In genomic region chr9:24986331-24986730, GRCh38 we compare ENCODE assay signal across 18 cellular contexts.
DNase-seq lines count a peak whose midpoint lies in the region; ATAC-seq, FAIRE-seq and TF ChIP-seq lines count a peak whose summit lies in the region.
"Had no signal": no experiment of that assay in that cellular context is flagged by ENCODE, and none has a peak within 500 bp of the region (broad histone marks: within the 10 kb centered on the region; RNA-seq: fewer than 3 reads in every experiment).

No MANE protein-coding gene starts in this region.

- H3K36me3 Mint-ChIP-seq in natural killer cell: peaks cover 22% of the 10 kb centered on the region

- TF ChIP-seq POLR2A in GM12878 (IDR thresholded peaks at IDR 0.05; ENCODE audit: low read depth, low read length): no peak

- WGBS in GM12878 (ENCODE audit: insufficient coverage, insufficient replicate concordance, low lambda C conversion rate, missing lambda C conversion rate): 8% methylated on average over 3 of the region's 3 CpGs

- SMC1A ChIA-PET in GM12878 (lab: Charles Lee; ENCODE audit: uncharacterized antibody, unreplicated experiment): no interaction called here

- H3K4me1 ChIP-seq in GM12878 (ENCODE audit: control insufficient read depth, insufficient read depth, low read length): no peaks in the 10 kb centered on the region
- H3K4me1 ChIP-seq: A549, Caco-2, HAP-1 had no signal

- TF ChIP-seq CTCF in GM12878 (IDR thresholded peaks at IDR 0.05 in 2 of 3, conservative IDR thresholded peaks at IDR 0.05 in 1 of 3; ENCODE audit: control insufficient read depth in 2 of 3, extremely low read depth in 1 of 3, insufficient read depth in 1 of 3, low read depth in 3 of 3, low read length in 3 of 3): no peak
- TF ChIP-seq CTCF in natural killer cell (IDR thresholded peaks at IDR 0.05): no peak

- H3K27ac ChIP-seq in GM12878 (ENCODE audit: control insufficient read depth, insufficient read depth): no peak overlapping the region
- H3K27ac ChIP-seq: A549 had no signal

- FAIRE-seq in GM12878 (lab: Jason Lieb, UNC): no peak
- FAIRE-seq: G401.6 had no signal

- H3K79me2 ChIP-seq in GM12878 (ENCODE audit: control insufficient read depth, insufficient read depth, low read length): no peaks in the 10 kb centered on the region

- H3K9ac ChIP-seq in GM12878 (ENCODE audit: control insufficient read depth, insufficient read depth, low read length): no peak overlapping the region

- no peaks in the 10 kb centered on the region for H3K4me1 Mint-ChIP-seq in natural killer cell

- peaks cover 14 to 25% of the 10 kb centered on the region in 2 donors for H3K9me3 Mint-ChIP-seq in natural killer cell

- no peak overlapping the region for H3K4me3 Mint-ChIP-seq in natural killer cell
- H3K4me3 Mint-ChIP-seq: CD4-positive, alpha-beta T cell had no signal

- H3K4me2 ChIP-seq in GM12878 (ENCODE audit: control insufficient read depth, insufficient read depth): no peak overlapping the region
- H3K4me2 ChIP-seq: A549 had no signal

- DNase-seq in A172 (ENCODE audit: low spot score) (peak; percentile 6), GM12878 (ENCODE audit: low read depth, low spot score) (no peak), left kidney (ENCODE audit: low read depth, low spot score) (peak; percentile 54), posterior vena cava (ENCODE audit: low spot score) (no peak), natural killer cell (no peak), NCI-H1092 (lab: John Stamatoyannopoulos, UW) (no peak)
- DNase-seq: Caco-2; CD4-positive, alpha-beta T cell; NCI-H1105 treated with DMSO at 0.1 percent for 48 hours; NCI-H1694; NCI-H2081 treated with DMSO at 0.1 percent for 48 hours; NCI-H748 treated with DMSO at 0.1 percent for 48 hours; RPMI8226; SHP77 treated with DMSO at 0.1 percent for 48 hours had no signal

- no TSS peak for BruUV-seq in GM12878 (replicated peaks; lab: Mats Ljungman, UMichigan)

- RAD21 ChIA-PET in GM12878 (lab: Charles Lee; ENCODE audit: unreplicated experiment): no interaction called here

- H3K27me3 Mint-ChIP-seq in natural killer cell (ENCODE audit: low read depth in 2 of 2): no peaks in the 10 kb centered on the region
- H3K27me3 Mint-ChIP-seq: CD4-positive, alpha-beta T cell had no signal

- no peak overlapping the region for H3K27ac Mint-ChIP-seq in natural killer cell
- H3K27ac Mint-ChIP-seq: CD4-positive, alpha-beta T cell had no signal

- TF ChIP-seq EP300 in Ishikawa (IDR thresholded peaks at IDR 0.05; ENCODE audit: borderline replicate concordance): no peak
- no peak for TF ChIP-seq EP300 in GM12878 (IDR thresholded peaks at IDR 0.05; ENCODE audit: borderline replicate concordance in 1 of 2, control insufficient read depth in 1 of 2, low read depth in 2 of 2, low read length in 2 of 2)

- H2AFZ ChIP-seq in GM12878 (ENCODE audit: control insufficient read depth, low read depth, low read length): no peak overlapping the region

- POLR2A ChIA-PET in GM12878 (lab: Charles Lee): no interaction called here

- no peaks in the 10 kb centered on the region for H4K20me1 ChIP-seq in GM12878 (ENCODE audit: control insufficient read depth, insufficient read depth)

- in situ Hi-C loops in GM12878 (cut with MboI): no loop called here

- no peaks in the 10 kb centered on the region for H3K36me3 ChIP-seq in GM12878 (ENCODE audit: control insufficient read depth in 2 of 2, insufficient read depth in 2 of 2, low read length in 1 of 2)
- H3K36me3 ChIP-seq: HAP-1 had no signal

- H3K27me3 ChIP-seq in GM12878 (replicated peaks in 1 of 2; ENCODE audit: control insufficient read depth in 2 of 2, insufficient read depth in 2 of 2, low read length in 1 of 2): no peaks in the 10 kb centered on the region

- no peaks in the 10 kb centered on the region for H3K9me3 ChIP-seq in GM12878 (replicated peaks; ENCODE audit: control insufficient read depth, insufficient read depth, low read length)
- H3K9me3 ChIP-seq: A549, Caco-2, HAP-1 had no signal

- CTCF ChIA-PET in GM12878 (lab: Yijun Ruan, JAX): interaction anchor here (0.5 kb wide), 1 partner anchor 553 kb away, joined by 5 read pairs; no protein-coding TSS in a partner anchor

- TF ChIP-seq RAD21 in Ishikawa (IDR thresholded peaks at IDR 0.05; ENCODE audit: low read depth) (no peak), GM12878 (IDR thresholded peaks at IDR 0.05; ENCODE audit: insufficient read depth, low read depth, low read length) (no peak)

- H3K4me3 ChIP-seq in GM12878: no peak overlapping the region
- H3K4me3 ChIP-seq: A549, HAP-1 had no signal

- no peak for ATAC-seq in GM12878
- ATAC-seq in natural killer cell: no peak
- ATAC-seq: A549 had no signal

- intact Hi-C loops in GM12878 (cut with micrococcal nuclease; ENCODE audit: unreplicated experiment): no loop called here
- intact Hi-C loops in posterior vena cava (cut with DNase I): no loop called here
- intact Hi-C loops in natural killer cell (cut with micrococcal nuclease): no loop called here

TF ChIP-seq in Ishikawa, 13 proteins besides CTCF, POLR2A, EP300 and RAD21:
- TF ChIP-seq CEBPB (IDR thresholded peaks at IDR 0.05) (no peak), REST (IDR thresholded peaks at IDR 0.05; ENCODE audit: low read depth) (peak; percentile 77)

TF ChIP-seq in GM12878, 131 proteins besides CTCF, POLR2A, EP300 and RAD21:
- no peak for TF ChIP-seq TBL1XR1 (IDR thresholded peaks at IDR 0.05; ENCODE audit: low read depth, low read length)
- TF ChIP-seq, protein P1, sequence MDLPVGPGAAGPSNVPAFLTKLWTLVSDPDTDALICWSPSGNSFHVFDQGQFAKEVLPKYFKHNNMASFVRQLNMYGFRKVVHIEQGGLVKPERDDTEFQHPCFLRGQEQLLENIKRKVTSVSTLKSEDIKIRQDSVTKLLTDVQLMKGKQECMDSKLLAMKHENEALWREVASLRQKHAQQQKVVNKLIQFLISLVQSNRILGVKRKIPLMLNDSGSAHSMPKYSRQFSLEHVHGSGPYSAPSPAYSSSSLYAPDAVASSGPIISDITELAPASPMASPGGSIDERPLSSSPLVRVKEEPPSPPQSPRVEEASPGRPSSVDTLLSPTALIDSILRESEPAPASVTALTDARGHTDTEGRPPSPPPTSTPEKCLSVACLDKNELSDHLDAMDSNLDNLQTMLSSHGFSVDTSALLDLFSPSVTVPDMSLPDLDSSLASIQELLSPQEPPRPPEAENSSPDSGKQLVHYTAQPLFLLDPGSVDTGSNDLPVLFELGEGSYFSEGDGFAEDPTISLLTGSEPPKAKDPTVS (IDR thresholded peaks at IDR 0.05; ENCODE audit: low read depth, low read length): no peak
- TF ChIP-seq SIX5 (IDR thresholded peaks at IDR 0.05; ENCODE audit: low read depth, low read length, severe bottlenecking): no peak
- no peak for TF ChIP-seq KLF5 (IDR thresholded peaks at IDR 0.05; ENCODE audit: partially characterized antibody)
- TF ChIP-seq YY1 (IDR thresholded peaks at IDR 0.05; ENCODE audit: low read depth, low read length): no peak
- TF ChIP-seq POLR2AphosphoS2 (IDR thresholded peaks at IDR 0.05; ENCODE audit: low read depth, low read length): no peak
- no peak for TF ChIP-seq ZNF274 (IDR thresholded peaks at IDR 0.05; ENCODE audit: insufficient read depth, insufficient read length)
- no peak for TF ChIP-seq ZSCAN29 (IDR thresholded peaks at IDR 0.05)
- peak; percentile 19; the same call in 1 of the 2 replicates for TF ChIP-seq REST (IDR thresholded peaks at IDR 0.05; ENCODE audit: low read depth, low read length)
TF ChIP-seq in GM12878: peak in this region for 1.

Comparison
In these comparisons a context has a peak if more than half of its experiments do, and no peak if none do; other contexts are left out.
1. DNase-seq: peak in A172 (single experiment) and left kidney (single experiment); none in GM12878 (single experiment), posterior vena cava (single experiment), natural killer cell (single experiment) and NCI-H1092 (single experiment).